Comparison of ENCODE assay signal across 1 cellular context in the genomic region with DNA sequence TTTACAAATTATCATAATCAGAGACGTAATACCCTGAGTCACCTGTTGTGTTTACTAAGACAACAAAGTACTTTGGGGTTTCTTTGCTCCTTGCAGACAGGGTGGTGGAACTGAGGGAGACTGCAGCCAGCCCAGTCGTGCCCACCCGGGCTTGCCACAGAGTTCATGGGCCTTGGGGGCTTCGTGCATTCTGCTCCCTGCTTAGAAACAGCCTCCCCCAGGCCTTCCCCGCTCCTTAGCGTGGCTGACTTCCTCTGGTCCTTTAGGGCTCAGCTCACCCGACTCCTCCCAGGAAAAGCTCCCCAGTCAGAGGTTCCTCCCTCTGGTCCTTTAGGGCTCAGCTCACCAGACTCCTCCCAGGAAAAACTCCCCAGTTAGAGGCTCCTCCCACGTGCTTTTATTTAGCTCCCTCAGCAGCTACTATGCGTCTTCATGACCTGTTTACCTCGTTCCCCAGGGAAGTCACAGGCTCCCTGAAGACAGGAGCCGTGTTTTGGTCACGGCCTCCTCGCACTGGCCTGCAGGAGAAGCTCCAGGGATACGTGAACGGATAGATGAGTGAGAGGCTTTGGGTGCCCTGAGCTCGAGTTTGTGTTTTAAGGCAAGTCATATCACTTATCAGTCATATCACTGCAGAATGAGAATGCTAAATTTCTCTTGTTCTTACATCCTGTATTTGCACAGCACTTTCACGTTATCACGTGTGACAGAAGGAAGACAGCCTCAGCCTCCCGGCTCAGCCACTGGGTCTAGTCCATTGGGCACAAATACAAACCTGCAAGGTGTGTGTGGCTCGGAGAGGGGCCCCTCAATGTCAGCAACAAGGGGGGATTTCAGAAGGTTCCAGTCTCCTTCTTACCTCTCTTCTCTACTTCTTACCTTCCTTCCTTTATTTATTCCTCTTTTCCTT.
TF ChIP-seq lines count a peak whose summit lies in the region.

No MANE protein-coding gene starts in this region.

TF ChIP-seq in K562, 482 proteins besides CTCF, POLR2A, EP300 and RAD21 (continued from another document and continues in another):
- TF ChIP-seq, protein P1, sequence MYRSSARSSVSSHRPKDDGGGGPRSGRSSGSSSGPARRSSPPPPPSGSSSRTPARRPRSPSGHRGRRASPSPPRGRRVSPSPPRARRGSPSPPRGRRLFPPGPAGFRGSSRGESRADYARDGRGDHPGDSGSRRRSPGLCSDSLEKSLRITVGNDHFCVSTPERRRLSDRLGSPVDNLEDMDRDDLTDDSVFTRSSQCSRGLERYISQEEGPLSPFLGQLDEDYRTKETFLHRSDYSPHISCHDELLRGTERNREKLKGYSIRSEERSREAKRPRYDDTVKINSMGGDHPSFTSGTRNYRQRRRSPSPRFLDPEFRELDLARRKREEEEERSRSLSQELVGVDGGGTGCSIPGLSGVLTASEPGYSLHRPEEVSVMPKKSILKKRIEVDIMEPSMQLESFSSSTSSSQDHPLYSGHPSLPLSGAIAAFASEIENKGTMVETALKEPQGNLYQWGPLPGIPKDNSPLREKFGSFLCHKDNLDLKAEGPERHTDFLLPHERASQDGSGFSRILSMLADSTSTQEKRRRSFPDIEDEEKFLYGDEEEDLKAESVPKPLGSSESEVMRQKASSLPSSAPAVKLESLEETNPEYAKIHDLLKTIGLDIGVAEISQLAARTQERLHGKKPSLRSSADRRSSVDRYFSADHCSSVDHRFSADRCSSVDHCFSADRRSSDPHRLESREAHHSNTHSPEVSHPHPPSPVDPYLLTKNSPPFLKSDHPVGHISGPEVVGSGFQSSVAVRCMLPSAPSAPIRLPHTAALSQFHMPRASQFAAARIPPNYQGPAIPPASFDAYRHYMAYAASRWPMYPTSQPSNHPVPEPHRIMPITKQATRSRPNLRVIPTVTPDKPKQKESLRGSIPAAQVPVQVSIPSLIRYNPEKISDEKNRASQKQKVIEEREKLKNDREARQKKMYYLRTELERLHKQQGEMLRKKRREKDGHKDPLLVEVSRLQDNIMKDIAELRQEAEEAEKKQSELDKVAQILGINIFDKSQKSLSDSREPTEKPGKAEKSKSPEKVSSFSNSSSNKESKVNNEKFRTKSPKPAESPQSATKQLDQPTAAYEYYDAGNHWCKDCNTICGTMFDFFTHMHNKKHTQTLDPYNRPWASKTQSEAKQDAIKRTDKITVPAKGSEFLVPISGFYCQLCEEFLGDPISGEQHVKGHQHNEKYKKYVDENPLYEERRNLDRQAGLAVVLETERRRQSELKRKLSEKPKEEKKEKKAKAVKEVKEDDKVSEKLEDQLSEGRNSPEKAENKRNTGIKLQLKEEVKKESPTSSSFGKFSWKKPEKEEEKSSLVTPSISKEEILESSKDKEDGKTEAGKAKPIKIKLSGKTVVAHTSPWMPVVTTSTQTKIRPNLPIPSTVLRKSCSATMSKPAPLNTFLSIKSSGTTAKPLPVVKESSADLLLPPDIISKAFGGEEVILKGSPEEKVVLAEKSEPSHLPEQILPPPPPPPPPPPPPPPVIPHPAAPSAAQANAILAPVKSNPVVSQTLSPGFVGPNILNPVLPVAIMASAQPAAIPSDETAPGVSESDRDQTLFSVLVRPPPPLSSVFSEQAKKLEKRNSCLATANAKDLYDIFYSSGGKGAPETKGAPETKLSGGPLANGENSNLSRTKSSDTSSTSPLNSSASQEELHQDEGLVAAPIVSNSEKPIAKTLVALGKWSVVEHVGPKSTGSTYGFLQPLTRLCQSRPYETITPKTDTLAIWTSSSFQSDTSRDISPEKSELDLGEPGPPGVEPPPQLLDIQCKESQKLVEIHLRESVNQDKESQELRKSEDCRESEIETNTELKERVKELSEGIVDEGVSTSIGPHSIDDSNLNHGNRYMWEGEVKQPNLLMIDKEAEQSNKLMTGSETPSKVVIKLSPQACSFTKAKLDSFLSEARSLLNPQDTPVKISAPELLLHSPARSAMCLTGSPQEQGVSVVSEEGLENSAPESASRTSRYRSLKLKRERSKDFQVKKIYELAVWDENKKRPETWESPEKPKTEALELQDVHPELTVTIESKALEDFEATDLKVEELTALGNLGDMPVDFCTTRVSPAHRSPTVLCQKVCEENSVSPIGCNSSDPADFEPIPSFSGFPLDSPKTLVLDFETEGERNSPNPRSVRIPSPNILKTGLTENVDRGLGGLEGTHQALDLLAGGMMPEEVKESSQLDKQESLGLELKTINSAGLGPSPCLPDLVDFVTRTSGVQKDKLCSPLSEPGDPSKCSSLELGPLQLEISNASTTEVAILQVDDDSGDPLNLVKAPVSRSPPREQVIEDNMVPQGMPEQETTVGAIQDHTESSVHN (IDR thresholded peaks at IDR 0.05; ENCODE audit: borderline replicate concordance in 1 of 2, low read depth in 1 of 2) = no peak
- TF ChIP-seq ZFP1 (CRISPR knock-in tag; IDR thresholded peaks at IDR 0.05) (no peak), TAF7 (tag; IDR thresholded peaks at IDR 0.05) (no peak), MECOM (CRISPR knock-in tag; IDR thresholded peaks at IDR 0.05) (peak; percentile 62; the same call in 1 of the 2 replicates), RBM22 (IDR thresholded peaks at IDR 0.05; ENCODE audit: low read depth, low read length, poor library complexity, severe bottlenecking) (no peak), POLR2G (IDR thresholded peaks at IDR 0.05; ENCODE audit: low read depth, low read length) (peak; percentile 69), ZNF561 (CRISPR knock-in tag; conservative IDR thresholded peaks at IDR 0.05) (no peak), PRPF4 (IDR thresholded peaks at IDR 0.05; ENCODE audit: insufficient read depth, low read depth, low read length, poor library complexity, severe bottlenecking) (no peak), CEBPG (CRISPR knock-in tag; IDR thresholded peaks at IDR 0.05) (no peak), CEBPG (tag; conservative IDR thresholded peaks at IDR 0.05 in 1 of 2, IDR thresholded peaks at IDR 0.05 in 1 of 2) (no peak), ZSCAN32 (CRISPR knock-in tag; IDR thresholded peaks at IDR 0.05) (no peak), RAD51 (IDR thresholded peaks at IDR 0.05; ENCODE audit: borderline replicate concordance, low read depth) (peak; percentile 81), CBX3 (IDR thresholded peaks at IDR 0.05; ENCODE audit: borderline replicate concordance in 1 of 2, low read length in 2 of 2) (peak in 1 of 2 experiments; percentile 65; a peak in 2 of 3 replicates), ZNF384 (IDR thresholded peaks at IDR 0.05; ENCODE audit: low read depth, low read length) (no peak), NR1H2 (CRISPR knock-in tag; IDR thresholded peaks at IDR 0.05) (no peak), MYC (IDR thresholded peaks at IDR 0.05; ENCODE audit: low read depth, low read length) (peak; percentile 76), MYC (CRISPR knock-in tag; IDR thresholded peaks at IDR 0.05; ENCODE audit: borderline replicate concordance, low read depth) (peak; percentile 68), CCAR2 (IDR thresholded peaks at IDR 0.05; ENCODE audit: low read depth, low read length) (no peak), ZNF217 (CRISPR knock-in tag; IDR thresholded peaks at IDR 0.05) (no peak), ZNF830 (CRISPR knock-in tag; IDR thresholded peaks at IDR 0.05) (peak; percentile 24; the same call in 1 of the 2 replicates)
- TF ChIP-seq, protein P2, sequence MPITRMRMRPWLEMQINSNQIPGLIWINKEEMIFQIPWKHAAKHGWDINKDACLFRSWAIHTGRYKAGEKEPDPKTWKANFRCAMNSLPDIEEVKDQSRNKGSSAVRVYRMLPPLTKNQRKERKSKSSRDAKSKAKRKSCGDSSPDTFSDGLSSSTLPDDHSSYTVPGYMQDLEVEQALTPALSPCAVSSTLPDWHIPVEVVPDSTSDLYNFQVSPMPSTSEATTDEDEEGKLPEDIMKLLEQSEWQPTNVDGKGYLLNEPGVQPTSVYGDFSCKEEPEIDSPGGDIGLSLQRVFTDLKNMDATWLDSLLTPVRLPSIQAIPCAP (CRISPR knock-in tag; IDR thresholded peaks at IDR 0.05; ENCODE audit: borderline replicate concordance) = peak; percentile 61; the same call in 1 of the 2 replicates
- TF ChIP-seq, protein P3, sequence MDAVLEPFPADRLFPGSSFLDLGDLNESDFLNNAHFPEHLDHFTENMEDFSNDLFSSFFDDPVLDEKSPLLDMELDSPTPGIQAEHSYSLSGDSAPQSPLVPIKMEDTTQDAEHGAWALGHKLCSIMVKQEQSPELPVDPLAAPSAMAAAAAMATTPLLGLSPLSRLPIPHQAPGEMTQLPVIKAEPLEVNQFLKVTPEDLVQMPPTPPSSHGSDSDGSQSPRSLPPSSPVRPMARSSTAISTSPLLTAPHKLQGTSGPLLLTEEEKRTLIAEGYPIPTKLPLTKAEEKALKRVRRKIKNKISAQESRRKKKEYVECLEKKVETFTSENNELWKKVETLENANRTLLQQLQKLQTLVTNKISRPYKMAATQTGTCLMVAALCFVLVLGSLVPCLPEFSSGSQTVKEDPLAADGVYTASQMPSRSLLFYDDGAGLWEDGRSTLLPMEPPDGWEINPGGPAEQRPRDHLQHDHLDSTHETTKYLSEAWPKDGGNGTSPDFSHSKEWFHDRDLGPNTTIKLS (IDR thresholded peaks at IDR 0.05; ENCODE audit: borderline replicate concordance, low read depth) = no peak; the same call in 1 of the 2 replicates
- TF ChIP-seq, protein P4, sequence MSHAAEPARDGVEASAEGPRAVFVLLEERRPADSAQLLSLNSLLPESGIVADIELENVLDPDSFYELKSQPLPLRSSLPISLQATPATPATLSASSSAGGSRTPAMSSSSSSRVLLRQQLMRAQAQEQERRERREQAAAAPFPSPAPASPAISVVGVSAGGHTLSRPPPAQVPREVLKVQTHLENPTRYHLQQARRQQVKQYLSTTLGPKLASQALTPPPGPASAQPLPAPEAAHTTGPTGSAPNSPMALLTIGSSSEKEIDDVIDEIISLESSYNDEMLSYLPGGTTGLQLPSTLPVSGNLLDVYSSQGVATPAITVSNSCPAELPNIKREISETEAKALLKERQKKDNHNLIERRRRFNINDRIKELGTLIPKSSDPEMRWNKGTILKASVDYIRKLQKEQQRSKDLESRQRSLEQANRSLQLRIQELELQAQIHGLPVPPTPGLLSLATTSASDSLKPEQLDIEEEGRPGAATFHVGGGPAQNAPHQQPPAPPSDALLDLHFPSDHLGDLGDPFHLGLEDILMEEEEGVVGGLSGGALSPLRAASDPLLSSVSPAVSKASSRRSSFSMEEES (CRISPR knock-in tag; IDR thresholded peaks at IDR 0.05) = no peak; the same call in 1 of the 2 replicates
- TF ChIP-seq, protein P5, sequence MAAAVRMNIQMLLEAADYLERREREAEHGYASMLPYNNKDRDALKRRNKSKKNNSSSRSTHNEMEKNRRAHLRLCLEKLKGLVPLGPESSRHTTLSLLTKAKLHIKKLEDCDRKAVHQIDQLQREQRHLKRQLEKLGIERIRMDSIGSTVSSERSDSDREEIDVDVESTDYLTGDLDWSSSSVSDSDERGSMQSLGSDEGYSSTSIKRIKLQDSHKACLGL (CRISPR knock-in tag; IDR thresholded peaks at IDR 0.05; ENCODE audit: borderline replicate concordance, poor library complexity, severe bottlenecking) = no peak
- TF ChIP-seq, protein P6, sequence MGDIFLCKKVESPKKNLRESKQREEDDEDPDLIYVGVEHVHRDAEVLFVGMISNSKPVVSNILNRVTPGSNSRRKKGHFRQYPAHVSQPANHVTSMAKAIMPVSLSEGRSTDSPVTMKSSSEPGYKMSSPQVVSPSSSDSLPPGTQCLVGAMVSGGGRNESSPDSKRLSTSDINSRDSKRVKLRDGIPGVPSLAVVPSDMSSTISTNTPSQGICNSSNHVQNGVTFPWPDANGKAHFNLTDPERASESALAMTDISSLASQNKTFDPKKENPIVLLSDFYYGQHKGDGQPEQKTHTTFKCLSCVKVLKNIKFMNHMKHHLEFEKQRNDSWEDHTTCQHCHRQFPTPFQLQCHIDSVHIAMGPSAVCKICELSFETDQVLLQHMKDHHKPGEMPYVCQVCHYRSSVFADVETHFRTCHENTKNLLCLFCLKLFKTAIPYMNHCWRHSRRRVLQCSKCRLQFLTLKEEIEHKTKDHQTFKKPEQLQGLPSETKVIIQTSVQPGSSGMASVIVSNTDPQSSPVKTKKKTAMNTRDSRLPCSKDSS (IDR thresholded peaks at IDR 0.05; ENCODE audit: low read depth, partially characterized antibody) = no peak
- TF ChIP-seq, protein P7, sequence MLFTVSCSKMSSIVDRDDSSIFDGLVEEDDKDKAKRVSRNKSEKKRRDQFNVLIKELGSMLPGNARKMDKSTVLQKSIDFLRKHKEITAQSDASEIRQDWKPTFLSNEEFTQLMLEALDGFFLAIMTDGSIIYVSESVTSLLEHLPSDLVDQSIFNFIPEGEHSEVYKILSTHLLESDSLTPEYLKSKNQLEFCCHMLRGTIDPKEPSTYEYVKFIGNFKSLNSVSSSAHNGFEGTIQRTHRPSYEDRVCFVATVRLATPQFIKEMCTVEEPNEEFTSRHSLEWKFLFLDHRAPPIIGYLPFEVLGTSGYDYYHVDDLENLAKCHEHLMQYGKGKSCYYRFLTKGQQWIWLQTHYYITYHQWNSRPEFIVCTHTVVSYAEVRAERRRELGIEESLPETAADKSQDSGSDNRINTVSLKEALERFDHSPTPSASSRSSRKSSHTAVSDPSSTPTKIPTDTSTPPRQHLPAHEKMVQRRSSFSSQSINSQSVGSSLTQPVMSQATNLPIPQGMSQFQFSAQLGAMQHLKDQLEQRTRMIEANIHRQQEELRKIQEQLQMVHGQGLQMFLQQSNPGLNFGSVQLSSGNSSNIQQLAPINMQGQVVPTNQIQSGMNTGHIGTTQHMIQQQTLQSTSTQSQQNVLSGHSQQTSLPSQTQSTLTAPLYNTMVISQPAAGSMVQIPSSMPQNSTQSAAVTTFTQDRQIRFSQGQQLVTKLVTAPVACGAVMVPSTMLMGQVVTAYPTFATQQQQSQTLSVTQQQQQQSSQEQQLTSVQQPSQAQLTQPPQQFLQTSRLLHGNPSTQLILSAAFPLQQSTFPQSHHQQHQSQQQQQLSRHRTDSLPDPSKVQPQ (CRISPR knock-in tag; IDR thresholded peaks at IDR 0.05; ENCODE audit: borderline replicate concordance) = 0 out of 2 replicates have a peak, but pooled peaks have one; percentile 39
- TF ChIP-seq, protein P8, sequence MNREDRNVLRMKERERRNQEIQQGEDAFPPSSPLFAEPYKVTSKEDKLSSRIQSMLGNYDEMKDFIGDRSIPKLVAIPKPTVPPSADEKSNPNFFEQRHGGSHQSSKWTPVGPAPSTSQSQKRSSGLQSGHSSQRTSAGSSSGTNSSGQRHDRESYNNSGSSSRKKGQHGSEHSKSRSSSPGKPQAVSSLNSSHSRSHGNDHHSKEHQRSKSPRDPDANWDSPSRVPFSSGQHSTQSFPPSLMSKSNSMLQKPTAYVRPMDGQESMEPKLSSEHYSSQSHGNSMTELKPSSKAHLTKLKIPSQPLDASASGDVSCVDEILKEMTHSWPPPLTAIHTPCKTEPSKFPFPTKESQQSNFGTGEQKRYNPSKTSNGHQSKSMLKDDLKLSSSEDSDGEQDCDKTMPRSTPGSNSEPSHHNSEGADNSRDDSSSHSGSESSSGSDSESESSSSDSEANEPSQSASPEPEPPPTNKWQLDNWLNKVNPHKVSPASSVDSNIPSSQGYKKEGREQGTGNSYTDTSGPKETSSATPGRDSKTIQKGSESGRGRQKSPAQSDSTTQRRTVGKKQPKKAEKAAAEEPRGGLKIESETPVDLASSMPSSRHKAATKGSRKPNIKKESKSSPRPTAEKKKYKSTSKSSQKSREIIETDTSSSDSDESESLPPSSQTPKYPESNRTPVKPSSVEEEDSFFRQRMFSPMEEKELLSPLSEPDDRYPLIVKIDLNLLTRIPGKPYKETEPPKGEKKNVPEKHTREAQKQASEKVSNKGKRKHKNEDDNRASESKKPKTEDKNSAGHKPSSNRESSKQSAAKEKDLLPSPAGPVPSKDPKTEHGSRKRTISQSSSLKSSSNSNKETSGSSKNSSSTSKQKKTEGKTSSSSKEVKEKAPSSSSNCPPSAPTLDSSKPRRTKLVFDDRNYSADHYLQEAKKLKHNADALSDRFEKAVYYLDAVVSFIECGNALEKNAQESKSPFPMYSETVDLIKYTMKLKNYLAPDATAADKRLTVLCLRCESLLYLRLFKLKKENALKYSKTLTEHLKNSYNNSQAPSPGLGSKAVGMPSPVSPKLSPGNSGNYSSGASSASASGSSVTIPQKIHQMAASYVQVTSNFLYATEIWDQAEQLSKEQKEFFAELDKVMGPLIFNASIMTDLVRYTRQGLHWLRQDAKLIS (CRISPR knock-in tag; IDR thresholded peaks at IDR 0.05) = peak; percentile 68; the same call in 1 of the 2 replicates
